12 cellular contexts compared by ENCODE assay signal in genomic region chr3:116135462-116135861, GRCh38.
DNase-seq lines count a peak whose midpoint lies in the region; ATAC-seq and TF ChIP-seq lines count a peak whose summit lies in the region.
"Had no signal": no experiment of that assay in that cellular context is flagged by ENCODE, and none has a peak within 500 bp of the region (broad histone marks: within the 10 kb centered on the region; RNA-seq: fewer than 3 reads in every experiment).

No MANE protein-coding gene starts in this region.

- H3K4me3 ChIP-seq in kidney epithelial cell (ENCODE audit: low read depth, low read length) (no peak overlapping the region), skeletal muscle tissue (ENCODE audit: low read length in 3 of 3) (no peak overlapping the region)
- H3K4me3 ChIP-seq: spleen had no signal

- H3K4me1 ChIP-seq in skeletal muscle tissue (ENCODE audit: control insufficient read depth in 3 of 3, insufficient read depth in 3 of 3, low read length in 3 of 3), result peaks cover 0 to 17% (median 3%) of the 10 kb centered on the region in 3 donors
- H3K4me1 ChIP-seq: spleen had no signal

- H3K36me3 ChIP-seq in kidney epithelial cell (ENCODE audit: control insufficient read depth, insufficient read depth, low read length) (no peaks in the 10 kb centered on the region), skeletal muscle tissue (ENCODE audit: control insufficient read depth in 3 of 3, insufficient read depth in 3 of 3, low read length in 3 of 3) (no peaks in the 10 kb centered on the region)
- H3K36me3 ChIP-seq: spleen had no signal

- no peak for TF ChIP-seq CTCF in kidney epithelial cell (IDR thresholded peaks at IDR 0.05; ENCODE audit: insufficient read depth, low read length, poor library complexity, severe bottlenecking)

- ATAC-seq in HG02870 (IDR thresholded peaks at IDR 0.05; ENCODE audit: unreplicated experiment) (peak; percentile 40), HG02759 (IDR thresholded peaks at IDR 0.05; ENCODE audit: unreplicated experiment) (no peak)

- DNase-seq in caudate nucleus (lab: John Stamatoyannopoulos, UW) (peak in 38 of 61 donors; percentile 1 to 68 (median 25)), kidney epithelial cell (ENCODE audit: low read depth) (peak; percentile 81), NCI-H345 treated with DMSO at 0.1 percent for 48 hours (lab: John Stamatoyannopoulos, UW; ENCODE audit: unreplicated experiment) (no peak), activated T-cell treated with anti-CD3 and anti-CD28 coated beads for 4 hours (no peak)
- no peak for DNase-seq in stimulated activated CD4-positive, alpha-beta T cell treated with anti-CD3 and anti-CD28 coated beads, Interleukin-2, amount 100 ng/mL, for 24 hours
- DNase-seq: activated naive CD4-positive, alpha-beta T cell; glutamatergic neuron; spleen; T1000 had no signal

- H3K27me3 ChIP-seq in kidney epithelial cell (ENCODE audit: control insufficient read depth, insufficient read depth, low read length) (no peaks in the 10 kb centered on the region), skeletal muscle tissue (ENCODE audit: control insufficient read depth in 3 of 3, insufficient read depth in 3 of 3, low read length in 3 of 3) (no peaks in the 10 kb centered on the region)
- H3K27me3 ChIP-seq: spleen had no signal

- peak overlapping the region; percentile 7 for H3K27ac ChIP-seq in caudate nucleus (ENCODE audit: low read depth, low read length)
- peak overlapping the region; percentile 37 for H3K27ac ChIP-seq in skeletal muscle tissue (ENCODE audit: low read depth, low read length)
- H3K27ac ChIP-seq: spleen had no signal

- H3K9ac ChIP-seq in skeletal muscle tissue (ENCODE audit: low read depth in 1 of 3, low read length in 3 of 3), result no peak overlapping the region

- H3K9me3 ChIP-seq in skeletal muscle tissue (ENCODE audit: control insufficient read depth in 3 of 3, low read length in 3 of 3), result no peaks in the 10 kb centered on the region
- H3K9me3 ChIP-seq: spleen had no signal

Comparison
In these comparisons a context has a peak if more than half of its experiments do, and no peak if none do; other contexts are left out.
1. DNase-seq: peak in caudate nucleus (38 of 61) and kidney epithelial cell (single experiment); none in NCI-H345 treated with DMSO at 0.1 percent for 48 hours (single experiment), activated T-cell treated with anti-CD3 and anti-CD28 coated beads for 4 hours (single experiment) and stimulated activated CD4-positive, alpha-beta T cell treated with anti-CD3 and anti-CD28 coated beads, Interleukin-2, amount 100 ng/mL, for 24 hours (0 of 2).